ENCODE assay signal across 22 cellular contexts in genomic region chr7:51477819-51478218, GRCh38.
"Had no signal": no experiment of that assay in that cellular context is flagged by ENCODE, and none has a peak within 500 bp of the region (broad histone marks: within the 10 kb centered on the region; RNA-seq: fewer than 3 reads in every experiment).

No MANE protein-coding gene starts in this region.

- DNase-seq: naive thymus-derived CD8-positive, alpha-beta T cell; nephron progenitor cell; occipital lobe; ovary; posterior cingulate gyrus; psoas muscle; right cardiac atrium; stimulated activated CD4-positive, alpha-beta T cell treated with anti-CD3 and anti-CD28 coated beads, Interleukin-15, amount 100 ng/mL, for 24 hours; stimulated activated CD4-positive, alpha-beta T cell treated with anti-CD3 and anti-CD28 coated beads, Interleukin-2, amount 100 ng/mL, for 24 hours; stimulated activated CD4-positive, alpha-beta T cell treated with anti-CD3 and anti-CD28 coated beads, Interleukin-2, amount 100 ng/mL, for 48 hours; stimulated activated CD4-positive, alpha-beta T cell treated with anti-CD3 and anti-CD28 coated beads, Interleukin-4, amount 100 ng/mL, for 24 hours; stimulated activated naive B cell treated with anti-CD40 and anti-IgM and Interleukin-4, amounts not matched to agents 10 μg/mL and 1 μg/mL and 100 μg/mL, for 72 hours; stimulated activated naive CD4-positive, alpha-beta T cell treated with Interleukin-2 at 50 U/mL for 16 hours; stomach; thyroid gland had no signal

- H3K36me3 ChIP-seq: ovary, stomach, thoracic aorta, thyroid gland, tibial nerve, upper lobe of left lung, vagina had no signal

- H3K27ac ChIP-seq: ovary, parathyroid adenoma, psoas muscle, skin epidermis, stomach, thoracic aorta, thyroid gland, tibial nerve, upper lobe of left lung, vagina had no signal

- H2AFZ ChIP-seq: parathyroid adenoma had no signal

- H3K79me2 ChIP-seq: parathyroid adenoma had no signal

- H3K4me1 ChIP-seq: parathyroid adenoma, psoas muscle, stomach, thyroid gland, tibial nerve, upper lobe of left lung, vagina had no signal

- H3K4me3 ChIP-seq: ovary, psoas muscle, skin epidermis, stomach, thoracic aorta, thyroid gland, tibial nerve, upper lobe of left lung, vagina had no signal

- H3K9me3 ChIP-seq: ovary, psoas muscle, stomach, thoracic aorta, thyroid gland, upper lobe of left lung, vagina had no signal

- H3K9ac ChIP-seq: parathyroid adenoma had no signal

- ATAC-seq: naive thymus-derived CD8-positive, alpha-beta T cell; psoas muscle; right cardiac atrium; sciatic nerve; stimulated activated naive B cell treated with anti-CD40 and anti-IgM and Interleukin-4, amounts not matched to agents 10 μg/mL and 1 μg/mL and 100 μg/mL, for 72 hours had no signal

- H3K27me3 ChIP-seq: ovary, thyroid gland, tibial nerve, upper lobe of left lung, vagina had no signal
